Comparison of ENCODE assay signal across 8 cellular contexts in genomic region chr21:34202553-34203332, GRCh38.
DNase-seq lines count a peak whose midpoint lies in the region; ATAC-seq and TF ChIP-seq lines count a peak whose summit lies in the region.

No MANE protein-coding gene starts in this region.

- H3K9ac ChIP-seq in liver (ENCODE audit: low read depth in 1 of 2, low read length in 2 of 2), result peak overlapping the region in 1 of 2 donors; percentile 65

- H3K4me3 Mint-ChIP-seq in T-helper 2 cell treated with Interferon-gamma antibody and Interleukin-4, amounts not matched to agents 5 μg/mL and 100 μg/mL, for 36 hours, result peak overlapping the region; percentile 79

- no peak for TF ChIP-seq RAD21 in liver (IDR thresholded peaks at IDR 0.05)

- H3K27me3 ChIP-seq in liver (ENCODE audit: control insufficient read depth in 4 of 4, insufficient read depth in 4 of 4, low read length in 3 of 4), result no peaks in the 10 kb centered on the region

- no peaks in the 10 kb centered on the region for H3K36me3 ChIP-seq in liver (ENCODE audit: control insufficient read depth in 4 of 4, insufficient read depth in 3 of 4, low read depth in 1 of 4, low read length in 3 of 4)

- 36% methylated on average over 24 of the region's 24 CpGs for WGBS in liver

- peak overlapping the region; percentile 7 for H3K27ac Mint-ChIP-seq in T-helper 2 cell treated with Interferon-gamma antibody and Interleukin-4, amounts not matched to agents 5 μg/mL and 100 μg/mL, for 36 hours

- no peaks in the 10 kb centered on the region for H3K9me3 Mint-ChIP-seq in T-helper 2 cell treated with Interferon-gamma antibody and Interleukin-4, amounts not matched to agents 5 μg/mL and 100 μg/mL, for 36 hours

- H3K9me3 ChIP-seq in liver (ENCODE audit: control insufficient read depth in 4 of 4, low read length in 3 of 4), result no peaks in the 10 kb centered on the region

- no peak for DNase-seq in T-helper 2 cell treated with Interferon-gamma antibody and Interleukin-4, amounts not matched to agents 5 μg/mL and 100 μg/mL, for 36 hours (ENCODE audit: low spot score)
- no peak for DNase-seq in T-helper 2 cell
- peak; percentile 33 for DNase-seq in astrocyte of the hippocampus (ENCODE audit: low read depth, low spot score)
- no peak for DNase-seq in NCI-H510A treated with DMSO at 0.1 percent for 48 hours (lab: John Stamatoyannopoulos, UW)
- DNase-seq in mucosa of gallbladder (ENCODE audit: low spot score), result no peak

- ATAC-seq in HG02678 (IDR thresholded peaks at IDR 0.05; ENCODE audit: unreplicated experiment), result no peak

- peaks cover 57% of the 10 kb centered on the region for H3K4me1 Mint-ChIP-seq in T-helper 2 cell treated with Interferon-gamma antibody and Interleukin-4, amounts not matched to agents 5 μg/mL and 100 μg/mL, for 36 hours (ENCODE audit: low read depth)

- H3K4me1 ChIP-seq in liver (ENCODE audit: control insufficient read depth in 4 of 4, insufficient read depth in 4 of 4, low read length in 3 of 4), result peaks cover 1 to 16% (median 10%) of the 10 kb centered on the region in 4 donors

- peak overlapping the region; percentile 27 to 53 (median 53) for H3K4me3 ChIP-seq in liver (ENCODE audit: low read depth in 1 of 3, low read length in 3 of 3)

- no peaks in the 10 kb centered on the region for H3K36me3 Mint-ChIP-seq in T-helper 2 cell treated with Interferon-gamma antibody and Interleukin-4, amounts not matched to agents 5 μg/mL and 100 μg/mL, for 36 hours (ENCODE audit: low read depth)

- no peak for TF ChIP-seq CTCF in liver (IDR thresholded peaks at IDR 0.05; ENCODE audit: low read depth, low read length, missing input control)

- H3K27me3 Mint-ChIP-seq in T-helper 2 cell treated with Interferon-gamma antibody and Interleukin-4, amounts not matched to agents 5 μg/mL and 100 μg/mL, for 36 hours (ENCODE audit: low read depth), result no peaks in the 10 kb centered on the region

- H3K27ac ChIP-seq in liver (ENCODE audit: low read depth in 1 of 2, low read length in 2 of 2) (peak overlapping the region; percentile 73 to 82), temporal lobe (ENCODE audit: low read depth, low read length) (peak overlapping the region; percentile 75)

TF ChIP-seq in liver, 16 proteins besides CTCF, POLR2A, EP300 and RAD21:
- TF ChIP-seq RXRA (IDR thresholded peaks at IDR 0.05) (peak; percentile 45 to 71), TAF1 (conservative IDR thresholded peaks at IDR 0.05) (peak; percentile 45), GABPA (IDR thresholded peaks at IDR 0.05 in 1 of 2, conservative IDR thresholded peaks at IDR 0.05 in 1 of 2) (no peak), HNF4A (conservative IDR thresholded peaks at IDR 0.05) (peak; percentile 3 to 11), HNF4G (IDR thresholded peaks at IDR 0.05) (no peak), YY1 (IDR thresholded peaks at IDR 0.05) (peak; percentile 64)
